Comparison of ENCODE assay signal across 2 cellular contexts in the genomic region with DNA sequence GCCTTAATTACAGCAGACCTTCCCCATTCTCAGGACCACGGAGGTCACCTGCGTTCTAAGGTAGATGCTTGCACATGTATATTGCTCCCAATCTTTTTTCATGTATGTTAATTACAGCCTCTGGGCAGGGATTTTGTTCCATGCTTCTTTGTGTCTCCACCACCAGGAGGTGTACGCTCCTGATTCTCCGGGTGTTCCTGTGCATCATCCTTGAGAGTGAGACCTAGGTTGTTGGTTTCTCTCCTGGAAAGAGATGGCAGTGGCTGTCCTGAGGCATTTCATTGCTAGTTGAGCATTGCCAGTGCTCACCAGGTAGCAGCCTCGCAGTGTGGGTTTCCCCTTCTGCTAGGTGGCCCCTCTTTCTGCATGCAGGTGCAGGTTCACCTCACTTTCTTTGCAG.
TF ChIP-seq lines count a peak whose summit lies in the region.

No MANE protein-coding gene starts in this region.

TF ChIP-seq in IMR-90, 13 proteins besides CTCF, POLR2A, EP300 and RAD21:
- TF ChIP-seq MXI1 (IDR thresholded peaks at IDR 0.05; ENCODE audit: borderline replicate concordance, low read depth, low read length), result no peak
- peak; percentile 34; the same call in 1 of the 2 replicates for TF ChIP-seq SMC3 (IDR thresholded peaks at IDR 0.05; ENCODE audit: low read depth, low read length)
TF ChIP-seq in IMR-90: peak in this region for 1.

TF ChIP-seq in H1, 55 proteins besides CTCF, POLR2A, EP300 and RAD21:
- no peak for TF ChIP-seq HDAC2 (IDR thresholded peaks at IDR 0.05; ENCODE audit: borderline replicate concordance in 1 of 2, low read depth in 2 of 2, low read length in 2 of 2)
- no peak for TF ChIP-seq KDM5A (IDR thresholded peaks at IDR 0.05; ENCODE audit: low read length)
- TF ChIP-seq BRCA1 (IDR thresholded peaks at IDR 0.05; ENCODE audit: low read depth, low read length), result no peak
- no peak for TF ChIP-seq POU5F1 (IDR thresholded peaks at IDR 0.05; ENCODE audit: low read depth, low read length)
- TF ChIP-seq FOSL1 (IDR thresholded peaks at IDR 0.05; ENCODE audit: insufficient read depth, low read depth, low read length), result no peak
- no peak for TF ChIP-seq CHD2 (IDR thresholded peaks at IDR 0.05; ENCODE audit: low read length)
- TF ChIP-seq, protein P1, sequence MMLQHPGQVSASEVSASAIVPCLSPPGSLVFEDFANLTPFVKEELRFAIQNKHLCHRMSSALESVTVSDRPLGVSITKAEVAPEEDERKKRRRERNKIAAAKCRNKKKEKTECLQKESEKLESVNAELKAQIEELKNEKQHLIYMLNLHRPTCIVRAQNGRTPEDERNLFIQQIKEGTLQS (IDR thresholded peaks at IDR 0.05; ENCODE audit: insufficient read depth, low read depth, low read length), result no peak
- TF ChIP-seq, protein P2, sequence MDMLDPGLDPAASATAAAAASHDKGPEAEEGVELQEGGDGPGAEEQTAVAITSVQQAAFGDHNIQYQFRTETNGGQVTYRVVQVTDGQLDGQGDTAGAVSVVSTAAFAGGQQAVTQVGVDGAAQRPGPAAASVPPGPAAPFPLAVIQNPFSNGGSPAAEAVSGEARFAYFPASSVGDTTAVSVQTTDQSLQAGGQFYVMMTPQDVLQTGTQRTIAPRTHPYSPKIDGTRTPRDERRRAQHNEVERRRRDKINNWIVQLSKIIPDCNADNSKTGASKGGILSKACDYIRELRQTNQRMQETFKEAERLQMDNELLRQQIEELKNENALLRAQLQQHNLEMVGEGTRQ (IDR thresholded peaks at IDR 0.05; ENCODE audit: low read length), result no peak
- no peak for TF ChIP-seq JUN (IDR thresholded peaks at IDR 0.05; ENCODE audit: low read depth, low read length)
- TF ChIP-seq, protein P3, sequence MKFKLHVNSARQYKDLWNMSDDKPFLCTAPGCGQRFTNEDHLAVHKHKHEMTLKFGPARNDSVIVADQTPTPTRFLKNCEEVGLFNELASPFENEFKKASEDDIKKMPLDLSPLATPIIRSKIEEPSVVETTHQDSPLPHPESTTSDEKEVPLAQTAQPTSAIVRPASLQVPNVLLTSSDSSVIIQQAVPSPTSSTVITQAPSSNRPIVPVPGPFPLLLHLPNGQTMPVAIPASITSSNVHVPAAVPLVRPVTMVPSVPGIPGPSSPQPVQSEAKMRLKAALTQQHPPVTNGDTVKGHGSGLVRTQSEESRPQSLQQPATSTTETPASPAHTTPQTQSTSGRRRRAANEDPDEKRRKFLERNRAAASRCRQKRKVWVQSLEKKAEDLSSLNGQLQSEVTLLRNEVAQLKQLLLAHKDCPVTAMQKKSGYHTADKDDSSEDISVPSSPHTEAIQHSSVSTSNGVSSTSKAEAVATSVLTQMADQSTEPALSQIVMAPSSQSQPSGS (IDR thresholded peaks at IDR 0.05; ENCODE audit: low read length), result no peak
- TF ChIP-seq SP4 (IDR thresholded peaks at IDR 0.05; ENCODE audit: low read length), result no peak
- TF ChIP-seq HDAC6 (IDR thresholded peaks at IDR 0.05; ENCODE audit: low read depth, low read length), result no peak
